8 cellular contexts compared by ENCODE assay signal in genomic region chr13:91348906-91349435, GRCh38. TPM values are rescaled to one million over a fixed set of nuclear protein-coding genes. Genes with fewer than 3 reads are reported as not detected.
DNase-seq lines count a peak whose midpoint lies in the region; ATAC-seq and TF ChIP-seq lines count a peak whose summit lies in the region.

No MANE protein-coding gene starts in this region.

- no CpG with 5 or more reads among the region's 46 CpGs for WGBS in neuronal stem cell (ENCODE audit: extremely low coverage in 2 of 2, insufficient read length in 2 of 2, insufficient replicate concordance in 1 of 2), 2 donors

- H3K4me3 ChIP-seq in H7 (ENCODE audit: insufficient read depth, low read depth, low read length), result peak overlapping the region; percentile 77
- H3K4me3 ChIP-seq in neuronal stem cell (ENCODE audit: low read length in 2 of 2), result peak overlapping the region; percentile 88 to 100

- no peak overlapping the region for H2BK120ac ChIP-seq in neuronal stem cell (ENCODE audit: low read depth, low read length)

- peak overlapping the region; percentile 52 for H3K18ac ChIP-seq in neuronal stem cell (ENCODE audit: low read length)

- H2BK12ac ChIP-seq in neuronal stem cell (ENCODE audit: low read length), result no peak overlapping the region

- DNase-seq in ELF-1 (ENCODE audit: low read depth, low spot score) (peak; percentile 93), H7 (peak; percentile 91), LoVo (ENCODE audit: low spot score) (peak; percentile 90), SIG-M5 (lab: John Stamatoyannopoulos, UW) (peak; percentile 23), foreskin keratinocyte (peak; percentile 54 to 77), neuronal stem cell (ENCODE audit: low spot score) (peak; percentile 89), stromal cell of bone marrow (ENCODE audit: low read depth) (peak; percentile 65)
- DNase-seq in activated gamma-delta T cell treated with anti-CD3 and anti-CD28 coated beads, Interleukin-2, amount 50 U/mL, for 16 hours (ENCODE audit: low read depth), result peak; percentile 91

- no peaks in the 10 kb centered on the region for H3K27me3 ChIP-seq in H7 (ENCODE audit: control insufficient read depth, insufficient read depth, low read length)
- peaks cover 11% of the 10 kb centered on the region for H3K27me3 ChIP-seq in foreskin keratinocyte
- H3K27me3 ChIP-seq in neuronal stem cell (ENCODE audit: control insufficient read depth in 3 of 3, insufficient read depth in 3 of 3, low read depth in 1 of 3, low read length in 3 of 3), result peaks cover 0 to 4% (median 0%) of the 10 kb centered on the region in 3 experiments

- no peak overlapping the region for H4K8ac ChIP-seq in neuronal stem cell (ENCODE audit: low read depth, low read length)

- peak; percentile 92 for TF ChIP-seq CTCF in foreskin keratinocyte (conservative IDR thresholded peaks at IDR 0.05)

- H3K4me1 ChIP-seq in foreskin keratinocyte (peaks cover 14% of the 10 kb centered on the region), neuronal stem cell (ENCODE audit: control insufficient read depth in 2 of 2, insufficient read depth in 1 of 2, low read depth in 1 of 2, low read length in 2 of 2) (peaks cover 8 to 25% of the 10 kb centered on the region in 2 donors)

- H2AFZ ChIP-seq in neuronal stem cell (ENCODE audit: low read length), result peak overlapping the region; percentile 60

- H3K79me1 ChIP-seq in neuronal stem cell (ENCODE audit: low read depth, low read length), result no peaks in the 10 kb centered on the region

- peak; percentile 71 for ATAC-seq in foreskin keratinocyte

- no peak overlapping the region for H3K14ac ChIP-seq in neuronal stem cell (ENCODE audit: low read length)

- H3K9me3 ChIP-seq in neuronal stem cell (replicated peaks in 1 of 2; ENCODE audit: control insufficient read depth in 2 of 2, insufficient read depth in 1 of 2, low read depth in 1 of 2, low read length in 2 of 2), result no peaks in the 10 kb centered on the region

- H3K4me2 ChIP-seq in neuronal stem cell (ENCODE audit: insufficient read depth, low read length, poor library complexity, severe bottlenecking), result peak overlapping the region; percentile 43

- peak overlapping the region; percentile 24 for H3K9ac ChIP-seq in neuronal stem cell (ENCODE audit: low read depth, low read length, poor library complexity)

- H2BK5ac ChIP-seq in neuronal stem cell (ENCODE audit: low read length), result no peak overlapping the region

- H3K4ac ChIP-seq in neuronal stem cell (ENCODE audit: low read length), result no peak overlapping the region

- no peak overlapping the region for H2AK5ac ChIP-seq in neuronal stem cell (ENCODE audit: low read depth, low read length)

- no peak overlapping the region for H2BK15ac ChIP-seq in neuronal stem cell (ENCODE audit: low read length)

- peak overlapping the region; percentile 93 for H3K27ac ChIP-seq in foreskin keratinocyte
- peak overlapping the region; percentile 96 for H3K27ac ChIP-seq in neuronal stem cell (replicated peaks; ENCODE audit: low read length)

- peaks cover 31% of the 10 kb centered on the region for H3K36me3 ChIP-seq in H7 (replicated peaks; ENCODE audit: control insufficient read depth, insufficient read depth, low read length)
- peaks cover 14 to 50% of the 10 kb centered on the region in 2 donors for H3K36me3 ChIP-seq in neuronal stem cell (replicated peaks in 1 of 2; ENCODE audit: control insufficient read depth in 2 of 2, insufficient read depth in 2 of 2, low read length in 2 of 2)

- H4K91ac ChIP-seq in neuronal stem cell (ENCODE audit: low read depth, low read length, poor library complexity), result no peak overlapping the region

- H3K23ac ChIP-seq in neuronal stem cell (ENCODE audit: low read depth, low read length, poor library complexity), result peak overlapping the region; percentile 50

RNA-seq across cellular contexts. Expression of gene MIR17HG, which starts 1.5 kb away (rescaled TPM):
- 19.6 and 22.2 TPM in 2 replicates for total RNA-seq in H7 (2014; rRNA removed; shearing (Covaris generic))
- total RNA-seq in foreskin keratinocyte, result 7.9 and 9.0 TPM in 2 replicates
- 1.7 and 2.2 TPM in 2 replicates for polyA plus RNA-seq in foreskin keratinocyte
- 5.1 TPM for polyA plus RNA-seq in neuronal stem cell (2013, experiment 1 of 2)
- polyA plus RNA-seq in neuronal stem cell (2013, experiment 2 of 2), result 5.2 TPM

RNA-seq across cellular contexts. Expression of gene GPC5, which starts 49.5 kb away (rescaled TPM):
- total RNA-seq in H7 (2014; rRNA removed; shearing (Covaris generic)), result 0.07 and 0.15 TPM in 2 replicates
- 0.03 and 0.11 TPM in 2 replicates for total RNA-seq in foreskin keratinocyte
- polyA plus RNA-seq in foreskin keratinocyte, result not detected in 2 replicates
- polyA plus RNA-seq in neuronal stem cell (2013, experiment 1 of 2), result 0.18 TPM
- 0.25 TPM for polyA plus RNA-seq in neuronal stem cell (2013, experiment 2 of 2)

Comparison
In these comparisons a context has a peak if more than half of its experiments do, and no peak if none do; other contexts are left out.
1. Peak in every context shown above with its lines: DNase-seq, ATAC-seq, H3K4me3 ChIP-seq and H3K27ac ChIP-seq.
2. DNase-seq: peak in every context shown above with its lines; median percentile 93 in ELF-1; 91 in H7; 91 in activated gamma-delta T cell treated with anti-CD3 and anti-CD28 coated beads, Interleukin-2, amount 50 U/mL, for 16 hours; 90 in LoVo; 89 in neuronal stem cell; 66 in foreskin keratinocyte; 65 in stromal cell of bone marrow; 23 in SIG-M5.